ENCODE assay signal across 10 cellular contexts in genomic region chr9:121558423-121558950, GRCh38. TPM values are rescaled to one million over a fixed set of nuclear protein-coding genes. Genes with fewer than 3 reads are reported as not detected.
DNase-seq lines count a peak whose midpoint lies in the region; ATAC-seq and TF ChIP-seq lines count a peak whose summit lies in the region.
"Had no signal": no experiment of that assay in that cellular context is flagged by ENCODE, and none has a peak within 500 bp of the region (broad histone marks: within the 10 kb centered on the region; RNA-seq: fewer than 3 reads in every experiment).

No MANE protein-coding gene starts in this region.

- POLR2A ChIA-PET in activated CD4-positive, alpha-beta memory T cell treated with anti-CD3 and anti-CD28 coated beads, Interleukin-2, amount 10 ng/mL, durations not matched to agents 7 days and 5 days (lab: Charles Lee) = no interaction called here

- H2BK12ac ChIP-seq in mesenchymal stem cell (ENCODE audit: low read length in 2 of 2) = peak overlapping the region; percentile 65 to 93

- H3K27me3 ChIP-seq in mesenchymal stem cell (ENCODE audit: control insufficient read depth in 1 of 2, insufficient read depth in 1 of 2, low read length in 2 of 2) = peaks cover 0 to 15% of the 10 kb centered on the region in 2 experiments
- no peaks in the 10 kb centered on the region for H3K27me3 ChIP-seq in suprapubic skin
- H3K27me3 ChIP-seq in tibial nerve = no peaks in the 10 kb centered on the region

- TF ChIP-seq CTCF in NB4 (IDR thresholded peaks at IDR 0.05; ENCODE audit: low read depth, low read length) (no peak), chondrocyte (IDR thresholded peaks at IDR 0.05) (no peak), suprapubic skin (IDR thresholded peaks at IDR 0.05) (no peak), tibial nerve (IDR thresholded peaks at IDR 0.05) (no peak)

- H3K27me3 Mint-ChIP-seq in chondrocyte (ENCODE audit: low read depth) = no peaks in the 10 kb centered on the region
- peaks cover 8% of the 10 kb centered on the region for H3K27me3 Mint-ChIP-seq in activated CD4-positive, alpha-beta memory T cell treated with anti-CD3 and anti-CD28 coated beads, Interleukin-2, amount 10 ng/mL, durations not matched to agents 7 days and 5 days

- no peaks in the 10 kb centered on the region for H3K9me3 Mint-ChIP-seq in chondrocyte (ENCODE audit: low read depth)
- no peaks in the 10 kb centered on the region for H3K9me3 Mint-ChIP-seq in activated CD4-positive, alpha-beta memory T cell treated with anti-CD3 and anti-CD28 coated beads, Interleukin-2, amount 10 ng/mL, durations not matched to agents 7 days and 5 days

- peak overlapping the region; percentile 79 for H2AK5ac ChIP-seq in mesenchymal stem cell (ENCODE audit: low read length, severe bottlenecking)

- H3K4me3 Mint-ChIP-seq in chondrocyte (ENCODE audit: unreplicated experiment) = no peak overlapping the region
- no peak overlapping the region for H3K4me3 Mint-ChIP-seq in activated CD4-positive, alpha-beta memory T cell treated with anti-CD3 and anti-CD28 coated beads, Interleukin-2, amount 10 ng/mL, durations not matched to agents 7 days and 5 days

- H3K4me1 ChIP-seq in mesenchymal stem cell (ENCODE audit: control insufficient read depth, insufficient read depth, low read depth, low read length) (peaks cover 23% of the 10 kb centered on the region), suprapubic skin (peaks cover 35% of the 10 kb centered on the region), tibial nerve (peaks cover 2 to 33% (median 11%) of the 10 kb centered on the region in 4 donors)

- H4K91ac ChIP-seq in mesenchymal stem cell (ENCODE audit: low read length) = peak overlapping the region; percentile 75

- CTCF ChIA-PET in activated CD4-positive, alpha-beta memory T cell treated with anti-CD3 and anti-CD28 coated beads, Interleukin-2, amount 10 ng/mL, durations not matched to agents 7 days and 5 days (lab: Charles Lee) = interaction anchor here (4.0 kb wide), 1 partner anchor 12 kb away, joined by 24 read pairs; no protein-coding TSS in a partner anchor

- H3K36me3 ChIP-seq in mesenchymal stem cell (ENCODE audit: control insufficient read depth in 1 of 2, insufficient read depth in 2 of 2, low read depth in 1 of 2, low read length in 2 of 2) (no peaks in the 10 kb centered on the region), suprapubic skin (no peaks in the 10 kb centered on the region), tibial nerve (no peaks in the 10 kb centered on the region)

- H3K4me3 ChIP-seq in NB4 (ENCODE audit: low read depth, low read length) (no peak overlapping the region), mesenchymal stem cell (ENCODE audit: insufficient read depth in 1 of 2, low read depth in 1 of 2, low read length in 2 of 2) (no peak overlapping the region), suprapubic skin (no peak overlapping the region), tibial nerve (no peak overlapping the region)

- no peaks in the 10 kb centered on the region for H3K9me3 ChIP-seq in mesenchymal stem cell (ENCODE audit: control insufficient read depth, low read length)
- H3K9me3 ChIP-seq in suprapubic skin = no peaks in the 10 kb centered on the region
- H3K9me3 ChIP-seq in tibial nerve = no peaks in the 10 kb centered on the region

- peak overlapping the region; percentile 19 to 85 for H3K4ac ChIP-seq in mesenchymal stem cell (ENCODE audit: low read depth in 1 of 2, low read length in 2 of 2)

- peak overlapping the region; percentile 14 for H2BK5ac ChIP-seq in mesenchymal stem cell (ENCODE audit: low read depth, low read length, poor library complexity, severe bottlenecking)

- no peak overlapping the region for H3K4me2 ChIP-seq in mesenchymal stem cell (ENCODE audit: low read length, poor library complexity, severe bottlenecking)

- no peak overlapping the region for H3K23ac ChIP-seq in mesenchymal stem cell (ENCODE audit: low read length in 2 of 2)

- H3K9ac ChIP-seq in mesenchymal stem cell (ENCODE audit: low read length) = no peak overlapping the region

- H3K14ac ChIP-seq in mesenchymal stem cell (ENCODE audit: low read length in 2 of 2) = no peak overlapping the region

- no peak for TF ChIP-seq EP300 in suprapubic skin (IDR thresholded peaks at IDR 0.05)
- no peak for TF ChIP-seq EP300 in tibial nerve (IDR thresholded peaks at IDR 0.05)

- H3K27ac ChIP-seq in mesenchymal stem cell (ENCODE audit: low read length, poor library complexity, severe bottlenecking) (peak overlapping the region; percentile 91), suprapubic skin (peak overlapping the region; percentile 56), tibial nerve (peak overlapping the region in 2 of 4 donors; percentile 65 to 67)

- H3K4me1 Mint-ChIP-seq in chondrocyte (ENCODE audit: low read depth) = peaks cover 40% of the 10 kb centered on the region
- peaks cover 14% of the 10 kb centered on the region for H3K4me1 Mint-ChIP-seq in activated CD4-positive, alpha-beta memory T cell treated with anti-CD3 and anti-CD28 coated beads, Interleukin-2, amount 10 ng/mL, durations not matched to agents 7 days and 5 days

- peak overlapping the region; percentile 96 for H3K27ac Mint-ChIP-seq in chondrocyte (ENCODE audit: unreplicated experiment)
- no peak overlapping the region for H3K27ac Mint-ChIP-seq in activated CD4-positive, alpha-beta memory T cell treated with anti-CD3 and anti-CD28 coated beads, Interleukin-2, amount 10 ng/mL, durations not matched to agents 7 days and 5 days

- no peak for ATAC-seq in HG03354 (IDR thresholded peaks at IDR 0.05; ENCODE audit: poor library complexity, severe bottlenecking, unreplicated experiment)

- 62% methylated on average over 7 of the region's 8 CpGs for WGBS in mesenchymal stem cell
- WGBS in suprapubic skin = 73% methylated on average over 8 of the region's 8 CpGs
- WGBS in tibial nerve, 2 donors = 43 to 55% methylated on average over 8 of the region's 8 CpGs

- DNase-seq in NB4 (ENCODE audit: low read depth) (peak; percentile 28), chondrocyte (ENCODE audit: low spot score) (no peak), mesenchymal stem cell (peak; percentile 31), suprapubic skin (ENCODE audit: low spot score in 2 of 2) (no peak), tibial nerve (ENCODE audit: low spot score in 2 of 2) (no peak)
- no peak for DNase-seq in activated CD4-positive, alpha-beta memory T cell treated with anti-CD3 and anti-CD28 coated beads, Interleukin-2, amount 10 ng/mL, durations not matched to agents 7 days and 5 days
- DNase-seq: activated CD8-positive, alpha-beta memory T cell treated with anti-CD3 and anti-CD28 coated beads for 24 hours; NCI-H1105 treated with DMSO at 0.1 percent for 48 hours had no signal

- peak overlapping the region; percentile 36 for H2BK15ac ChIP-seq in mesenchymal stem cell (ENCODE audit: low read depth, poor library complexity, severe bottlenecking)

- H3K18ac ChIP-seq in mesenchymal stem cell (ENCODE audit: low read depth in 1 of 2, low read length in 2 of 2) = peak overlapping the region; percentile 71 to 97

- no peak overlapping the region for H2AFZ ChIP-seq in mesenchymal stem cell (ENCODE audit: low read depth, low read length)

- peak overlapping the region; percentile 94 for H4K8ac ChIP-seq in mesenchymal stem cell (ENCODE audit: low read length)

- peak overlapping the region; percentile 95 for H2BK120ac ChIP-seq in mesenchymal stem cell (ENCODE audit: low read depth, low read length)

- no peak for TF ChIP-seq POLR2A in NB4 (IDR thresholded peaks at IDR 0.05; ENCODE audit: extremely low read depth, insufficient read length)
- no peak for TF ChIP-seq POLR2A in suprapubic skin (IDR thresholded peaks at IDR 0.05)
- no peak for TF ChIP-seq POLR2A in tibial nerve (IDR thresholded peaks at IDR 0.05)

- no peaks in the 10 kb centered on the region for H3K79me1 ChIP-seq in mesenchymal stem cell (replicated peaks; ENCODE audit: low read length, poor library complexity, severe bottlenecking)

- no peaks in the 10 kb centered on the region for H3K36me3 Mint-ChIP-seq in chondrocyte (ENCODE audit: low read depth)
- H3K36me3 Mint-ChIP-seq in activated CD4-positive, alpha-beta memory T cell treated with anti-CD3 and anti-CD28 coated beads, Interleukin-2, amount 10 ng/mL, durations not matched to agents 7 days and 5 days (ENCODE audit: low read depth) = no peaks in the 10 kb centered on the region

RNA-seq across cellular contexts. Expression of gene GGTA1, which starts 58.8 kb away (rescaled TPM):
- 0.46 to 3.2 TPM (median 2.5 TPM) in 3 replicates for total RNA-seq in chondrocyte
- polyA plus RNA-seq in mesenchymal stem cell (2013, experiment 1 of 2) = not detected
- not detected for polyA plus RNA-seq in mesenchymal stem cell (2013, experiment 2 of 2)
- 1 to 10 TPM; 5.8 to 8.6 (median 6.5) TPM for total RNA-seq in suprapubic skin
- total RNA-seq in tibial nerve = 10 to 100 TPM in 2 of 4 donors, 1 to 10 TPM in 2; 6.5 to 15.5 (median 10.3) TPM
- not detected for total RNA-seq in activated CD4-positive, alpha-beta memory T cell treated with anti-CD3 and anti-CD28 coated beads, Interleukin-2, amount 10 ng/mL, durations not matched to agents 7 days and 5 days
- total RNA-seq: epithelial cell of proximal tubule had no signal

Comparison
In these comparisons a context has a peak if more than half of its experiments do, and no peak if none do; other contexts are left out.
1. DNase-seq: peak in NB4 (single experiment) and mesenchymal stem cell (single experiment); none in chondrocyte (single experiment), suprapubic skin (0 of 2), tibial nerve (0 of 2) and activated CD4-positive, alpha-beta memory T cell treated with anti-CD3 and anti-CD28 coated beads, Interleukin-2, amount 10 ng/mL, durations not matched to agents 7 days and 5 days (single experiment).